In genomic region chr14:68678471-68678870, GRCh38 we compare ENCODE assay signal across 28 cellular contexts.
DNase-seq lines count a peak whose midpoint lies in the region; ATAC-seq and TF ChIP-seq lines count a peak whose summit lies in the region.
"Had no signal": no experiment of that assay in that cellular context is flagged by ENCODE, and none has a peak within 500 bp of the region (broad histone marks: within the 10 kb centered on the region; RNA-seq: fewer than 3 reads in every experiment).

No MANE protein-coding gene starts in this region.

- no peak overlapping the region for H3K4me2 ChIP-seq in mammary epithelial cell (ENCODE audit: insufficient read depth, low read depth, low read length)
- H3K4me2 ChIP-seq in neuronal stem cell (ENCODE audit: insufficient read depth, low read length, poor library complexity, severe bottlenecking) = no peak overlapping the region
- H3K4me2 ChIP-seq: neural progenitor cell had no signal

- WGBS in mammary epithelial cell (ENCODE audit: low coverage, missing lambda C conversion rate) = no CpG with 5 or more reads among the region's 1 CpG
- no CpG with 5 or more reads among the region's 1 CpG for WGBS in neuronal stem cell (ENCODE audit: extremely low coverage in 2 of 2, insufficient read length in 2 of 2, insufficient replicate concordance in 1 of 2), 2 donors

- no peaks in the 10 kb centered on the region for H3K79me1 ChIP-seq in neuronal stem cell (ENCODE audit: low read depth, low read length)

- peaks cover 11% of the 10 kb centered on the region for H3K9me3 ChIP-seq in mammary epithelial cell (replicated peaks; ENCODE audit: insufficient read depth, low read length)
- no peaks in the 10 kb centered on the region for H3K9me3 ChIP-seq in breast epithelium
- H3K9me3 ChIP-seq in neuronal stem cell (replicated peaks in 1 of 2; ENCODE audit: control insufficient read depth in 2 of 2, insufficient read depth in 1 of 2, low read depth in 1 of 2, low read length in 2 of 2) = peaks cover 0 to 3% of the 10 kb centered on the region in 2 donors
- H3K9me3 ChIP-seq: upper lobe of left lung had no signal

- CTCF ChIA-PET in mammary epithelial cell (lab: Charles Lee; ENCODE audit: low non-redundant PET) (interaction anchor here (0.6 kb wide), 1 partner anchor 31 kb away, joined by 3 read pairs; no protein-coding TSS in a partner anchor), activated B cell treated with CpG ODN at 0.5 μM for 24 hours (lab: Charles Lee) (interaction anchor here (1.1 kb wide), 1 partner anchor 9 kb away, joined by 4 read pairs; no protein-coding TSS in a partner anchor)

- no peaks in the 10 kb centered on the region for H3K9me3 Mint-ChIP-seq in activated B cell treated with CpG ODN at 0.5 μM for 24 hours
- H3K9me3 Mint-ChIP-seq: activated CD4-positive, alpha-beta memory T cell treated with anti-CD3 and anti-CD28 coated beads for 36 hours; CD8-positive, alpha-beta memory T cell; HFFc6; T-helper 1 cell treated with Interleukin-12 subunit alpha and Interleukin-12 subunit beta and Interleukin-4 antibody, amounts not matched to agents 30 μg/mL and 1 μg/mL, for 36 hours had no signal

- H3K4me1 Mint-ChIP-seq in activated B cell treated with CpG ODN at 0.5 μM for 24 hours = peaks cover 64% of the 10 kb centered on the region

- H2BK12ac ChIP-seq in neuronal stem cell (ENCODE audit: low read length) = no peak overlapping the region

- peak overlapping the region; percentile 72 for H3K14ac ChIP-seq in neuronal stem cell (ENCODE audit: low read length)

- H2AK5ac ChIP-seq in neuronal stem cell (ENCODE audit: low read depth, low read length) = no peak overlapping the region

- H2BK15ac ChIP-seq in neuronal stem cell (ENCODE audit: low read length) = peak overlapping the region; percentile 50

- no peak overlapping the region for H3K4ac ChIP-seq in neuronal stem cell (ENCODE audit: low read length)

- no peak for ATAC-seq in activated B cell treated with CpG ODN at 0.5 μM for 24 hours (ENCODE audit: low read depth)
- ATAC-seq: activated naive CD4-positive, alpha-beta T cell treated with anti-CD3 and anti-CD28 coated beads, Interleukin-2, amount 50 U/mL, for 72 hours; K562 had no signal

- no peak overlapping the region for H4K91ac ChIP-seq in neuronal stem cell (ENCODE audit: low read depth, low read length, poor library complexity)

- H3K18ac ChIP-seq in neuronal stem cell (ENCODE audit: low read length) = peak overlapping the region; percentile 75

- POLR2A ChIA-PET in activated B cell treated with CpG ODN at 0.5 μM for 24 hours (lab: Charles Lee) = interaction anchor here (0.5 to 1.6 kb wide), 7 partner anchors 18 to 403 kb away, joined by 3 to 8 read pairs (median 4); partner anchors contain the start of gene ZFP36L1

- H3K27ac Mint-ChIP-seq in activated B cell treated with CpG ODN at 0.5 μM for 24 hours = peak overlapping the region; percentile 18
- H3K27ac Mint-ChIP-seq: activated CD4-positive, alpha-beta memory T cell treated with anti-CD3 and anti-CD28 coated beads for 36 hours; activated naive CD4-positive, alpha-beta T cell treated with anti-CD3 and anti-CD28 coated beads, Interleukin-2, amount 50 U/mL, for 72 hours; HFFc6; neural progenitor cell; T-helper 1 cell treated with Interleukin-12 subunit alpha and Interleukin-12 subunit beta and Interleukin-4 antibody, amounts not matched to agents 30 μg/mL and 1 μg/mL, for 36 hours had no signal

- in situ Hi-C loops in mammary epithelial cell (cut with MboI; ENCODE audit: low sequenced_read_pairs in 2 of 2) = no loop called here

- no peak overlapping the region for H3K9ac ChIP-seq in mammary epithelial cell (ENCODE audit: insufficient read depth, low read length)
- H3K9ac ChIP-seq in neuronal stem cell (ENCODE audit: low read depth, low read length, poor library complexity) = no peak overlapping the region
- H3K9ac ChIP-seq: neural progenitor cell had no signal

- no peak overlapping the region for H2BK5ac ChIP-seq in neuronal stem cell (ENCODE audit: low read length)

- H3K36me3 Mint-ChIP-seq in activated B cell treated with CpG ODN at 0.5 μM for 24 hours (ENCODE audit: low read depth) = peaks cover 43% of the 10 kb centered on the region
- H3K36me3 Mint-ChIP-seq: activated CD4-positive, alpha-beta memory T cell treated with anti-CD3 and anti-CD28 coated beads for 36 hours; activated naive CD4-positive, alpha-beta T cell treated with anti-CD3 and anti-CD28 coated beads, Interleukin-2, amount 50 U/mL, for 72 hours; CD8-positive, alpha-beta memory T cell had no signal

- TF ChIP-seq CTCF in mammary epithelial cell (conservative IDR thresholded peaks at IDR 0.05 in 1 of 2, IDR thresholded peaks at IDR 0.05 in 1 of 2; ENCODE audit: extremely low read depth in 1 of 2, insufficient read depth in 1 of 2, low read depth in 1 of 2, low read length in 2 of 2) = no peak
- no peak for TF ChIP-seq CTCF in breast epithelium (IDR thresholded peaks at IDR 0.05)
- TF ChIP-seq CTCF in activated B cell treated with CpG ODN at 0.5 μM for 24 hours (IDR thresholded peaks at IDR 0.05) = no peak

- no peak overlapping the region for H2BK120ac ChIP-seq in neuronal stem cell (ENCODE audit: low read depth, low read length)

- H3K4me3 ChIP-seq in mammary epithelial cell (replicated peaks in 1 of 3; ENCODE audit: insufficient read depth in 1 of 3, low read depth in 2 of 3, low read length in 3 of 3) (no peak overlapping the region), breast epithelium (no peak overlapping the region), neuronal stem cell (ENCODE audit: low read length in 2 of 2) (no peak overlapping the region)
- H3K4me3 ChIP-seq: K562, neural progenitor cell, SK-N-MC, upper lobe of left lung had no signal

- H2AFZ ChIP-seq in mammary epithelial cell (ENCODE audit: low read depth, low read length) (no peak overlapping the region), neuronal stem cell (ENCODE audit: low read length) (no peak overlapping the region)
- H2AFZ ChIP-seq: neural progenitor cell had no signal

- H4K8ac ChIP-seq in neuronal stem cell (ENCODE audit: low read depth, low read length) = no peak overlapping the region

- DNase-seq in mammary epithelial cell (no peak), breast epithelium (ENCODE audit: low spot score in 2 of 2) (no peak), activated B cell treated with CpG ODN at 0.5 μM for 24 hours (no peak), neuronal stem cell (ENCODE audit: low spot score) (no peak), NCI-H2171 (lab: John Stamatoyannopoulos, UW) (no peak), NCI-H2107 (lab: John Stamatoyannopoulos, UW) (no peak), epidermal melanocyte (ENCODE audit: insufficient read length, low spot score) (no peak)
- DNase-seq: activated CD4-positive, alpha-beta memory T cell treated with anti-CD3 and anti-CD28 coated beads for 36 hours; activated CD4-positive, CD25-positive, alpha-beta regulatory T cell treated with anti-CD3 and anti-CD28 coated beads, Interleukin-2, amount 50 U/mL, for 72 hours; anterior cingulate cortex; CD8-positive, alpha-beta memory T cell; effector CD4-positive, alpha-beta T cell; EL; GOT3; HFFc6; NCI-H1048; NCI-H1694; NK-92 treated with Interleukin-12 subunit alpha and Interleukin-12 subunit beta, amount 100 ng/mL, for 24 hours; stimulated activated CD4-positive, alpha-beta T cell treated with anti-CD3 and anti-CD28 coated beads, Interleukin-15, amount 100 ng/mL, for 24 hours; stimulated activated CD4-positive, alpha-beta T cell treated with anti-CD3 and anti-CD28 coated beads, Interleukin-4, amount 100 ng/mL, for 4 hours; substantia nigra; upper lobe of left lung had no signal

- dilution Hi-C loops in mammary epithelial cell (cut with HindIII; ENCODE audit: low sequenced_read_pairs) = no loop called here

- no peak overlapping the region for H3K23ac ChIP-seq in neuronal stem cell (ENCODE audit: low read depth, low read length, poor library complexity)

- intact Hi-C loops in mammary epithelial cell (cut with micrococcal nuclease) (loop anchor here (5.0 kb wide), 1 partner anchor 426 kb away; no protein-coding TSS in a partner anchor), breast epithelium (cut with DNase I; ENCODE audit: low total_unique reads) (no loop called here), activated B cell treated with CpG ODN at 0.5 μM for 24 hours (cut with micrococcal nuclease) (no loop called here)

- TF ChIP-seq POLR2A in breast epithelium (IDR thresholded peaks at IDR 0.05) = no peak

- no peaks in the 10 kb centered on the region for H3K27me3 Mint-ChIP-seq in activated B cell treated with CpG ODN at 0.5 μM for 24 hours
- H3K27me3 Mint-ChIP-seq: activated CD4-positive, alpha-beta memory T cell treated with anti-CD3 and anti-CD28 coated beads for 36 hours; B cell; CD8-positive, alpha-beta memory T cell had no signal

- no peaks in the 10 kb centered on the region for H3K36me3 ChIP-seq in mammary epithelial cell (ENCODE audit: insufficient read depth, low read length)
- H3K36me3 ChIP-seq in breast epithelium = no peaks in the 10 kb centered on the region
- no peaks in the 10 kb centered on the region for H3K36me3 ChIP-seq in neuronal stem cell (replicated peaks in 1 of 2; ENCODE audit: control insufficient read depth in 2 of 2, insufficient read depth in 2 of 2, low read length in 2 of 2)
- H3K36me3 ChIP-seq: neural progenitor cell, upper lobe of left lung had no signal

- no peak overlapping the region for H3K4me3 Mint-ChIP-seq in activated B cell treated with CpG ODN at 0.5 μM for 24 hours
- H3K4me3 Mint-ChIP-seq: activated CD4-positive, alpha-beta memory T cell treated with anti-CD3 and anti-CD28 coated beads for 36 hours; B cell; CD8-positive, alpha-beta memory T cell; HFFc6; neural progenitor cell; T-helper 1 cell treated with Interleukin-12 subunit alpha and Interleukin-12 subunit beta and Interleukin-4 antibody, amounts not matched to agents 30 μg/mL and 1 μg/mL, for 36 hours had no signal

- H3K27ac ChIP-seq in mammary epithelial cell (ENCODE audit: insufficient read depth, low read depth, low read length) (peak overlapping the region; percentile 16), breast epithelium (no peak overlapping the region), neuronal stem cell (replicated peaks; ENCODE audit: low read length) (no peak overlapping the region)
- H3K27ac ChIP-seq: neural progenitor cell, SK-N-MC, upper lobe of left lung had no signal

- peaks cover 60% of the 10 kb centered on the region for H3K4me1 ChIP-seq in mammary epithelial cell (ENCODE audit: insufficient read depth, low read length)
- H3K4me1 ChIP-seq in breast epithelium = peaks cover 0 to 5% of the 10 kb centered on the region in 2 donors
- peaks cover 4 to 14% of the 10 kb centered on the region in 2 donors for H3K4me1 ChIP-seq in neuronal stem cell (ENCODE audit: control insufficient read depth in 2 of 2, insufficient read depth in 1 of 2, low read depth in 1 of 2, low read length in 2 of 2)

- H4K20me1 ChIP-seq in mammary epithelial cell (ENCODE audit: insufficient read depth, low read length) = no peaks in the 10 kb centered on the region

- H3K79me2 ChIP-seq in mammary epithelial cell (ENCODE audit: insufficient read depth, low read length) = no peaks in the 10 kb centered on the region

- no peaks in the 10 kb centered on the region for H3K27me3 ChIP-seq in mammary epithelial cell (ENCODE audit: insufficient read depth, low read length)
- no peaks in the 10 kb centered on the region for H3K27me3 ChIP-seq in breast epithelium
- H3K27me3 ChIP-seq in neuronal stem cell (ENCODE audit: control insufficient read depth in 3 of 3, insufficient read depth in 3 of 3, low read depth in 1 of 3, low read length in 3 of 3) = no peaks in the 10 kb centered on the region
- H3K27me3 ChIP-seq: neural progenitor cell, upper lobe of left lung had no signal

- no TSS peak for BruUV-seq in mammary epithelial cell (replicated peaks; lab: Mats Ljungman, UMichigan)
